In the genomic region with DNA sequence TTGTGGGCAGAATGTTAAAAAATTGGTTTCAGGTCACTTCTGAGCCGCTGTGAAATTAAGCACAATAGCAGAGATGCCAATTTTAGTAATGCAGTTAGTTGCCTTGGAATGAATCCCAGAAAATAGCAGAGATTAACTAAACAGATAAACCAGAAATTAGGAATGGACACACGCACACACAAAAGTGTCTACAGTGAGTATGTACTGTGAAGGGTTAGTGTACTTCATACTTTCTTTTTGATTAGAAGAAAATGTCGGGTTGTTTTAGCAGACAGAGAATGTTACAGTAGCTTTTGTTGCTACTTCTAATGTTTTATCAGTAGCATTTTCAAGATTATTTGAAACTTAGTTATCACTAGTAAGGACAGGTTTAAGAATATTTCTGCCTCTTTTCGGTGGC, we compare ENCODE assay signal across 11 cellular contexts.
DNase-seq lines count a peak whose midpoint lies in the region; TF ChIP-seq lines count a peak whose summit lies in the region.
"Had no signal": no experiment of that assay in that cellular context is flagged by ENCODE, and none has a peak within 500 bp of the region (broad histone marks: within the 10 kb centered on the region; RNA-seq: fewer than 3 reads in every experiment).

No MANE protein-coding gene starts in this region.

- peaks cover 10% of the 10 kb centered on the region for H3K4me1 ChIP-seq in mucosa of stomach (ENCODE audit: control insufficient read depth, insufficient read depth, low read length)

- H3K9ac ChIP-seq in mucosa of stomach (ENCODE audit: low read length) = no peak overlapping the region

- H3K4me3 ChIP-seq in AG09309 (ENCODE audit: control insufficient read depth, low read depth, low read length) = peak overlapping the region; percentile 13
- H3K4me3 ChIP-seq in mucosa of stomach (ENCODE audit: low read length) = peak overlapping the region; percentile 6

- H3K36me3 ChIP-seq in mucosa of stomach (ENCODE audit: control insufficient read depth, insufficient read depth, low read length) = no peaks in the 10 kb centered on the region
- H3K36me3 ChIP-seq: ovary had no signal

- DNase-seq in AG09309 (ENCODE audit: low read depth) = peak; percentile 60
- peak; percentile 21 for DNase-seq in NCI-H1105 (lab: John Stamatoyannopoulos, UW)
- DNase-seq in dermis blood vessel endothelial cell = peak; percentile 73
- no peak for DNase-seq in DMS53 (lab: John Stamatoyannopoulos, UW)
- no peak for DNase-seq in activated CD8-positive, alpha-beta memory T cell treated with anti-CD3 and anti-CD28 coated beads, Interleukin-2, amount 50 U/mL, for 4 hours
- no peak for DNase-seq in DMS53 treated with DMSO at 0.1 percent for 48 hours (lab: John Stamatoyannopoulos, UW; ENCODE audit: unreplicated experiment)
- DNase-seq in NCI-H226 = no peak
- DNase-seq: CD4-positive, CD25-positive, alpha-beta regulatory T cell; effector CD4-positive, alpha-beta T cell; ovary had no signal

- no peaks in the 10 kb centered on the region for H3K9me3 ChIP-seq in mucosa of stomach (ENCODE audit: control insufficient read depth, low read length)
- H3K9me3 ChIP-seq: ovary had no signal

- no peak for TF ChIP-seq CTCF in AG09309 (IDR thresholded peaks at IDR 0.05; ENCODE audit: control insufficient read depth, insufficient read depth, low read depth, low read length, missing control alignments)

- peaks cover 44% of the 10 kb centered on the region for H3K27me3 ChIP-seq in mucosa of stomach (ENCODE audit: control insufficient read depth, insufficient read depth, low read length)
- H3K27me3 ChIP-seq: ovary had no signal

Comparison
In these comparisons a context has a peak if more than half of its experiments do, and no peak if none do; other contexts are left out.
1. DNase-seq: peak in AG09309 (single experiment), NCI-H1105 (single experiment) and dermis blood vessel endothelial cell (single experiment); none in DMS53 (single experiment), activated CD8-positive, alpha-beta memory T cell treated with anti-CD3 and anti-CD28 coated beads, Interleukin-2, amount 50 U/mL, for 4 hours (single experiment), DMS53 treated with DMSO at 0.1 percent for 48 hours (single experiment) and NCI-H226 (single experiment).